Comparison of ENCODE assay signal across 16 cellular contexts in genomic region chr7:68730871-68731403, GRCh38.
DNase-seq lines count a peak whose midpoint lies in the region; ATAC-seq, FAIRE-seq and TF ChIP-seq lines count a peak whose summit lies in the region.
"Had no signal": no experiment of that assay in that cellular context is flagged by ENCODE, and none has a peak within 500 bp of the region (broad histone marks: within the 10 kb centered on the region; RNA-seq: fewer than 3 reads in every experiment).

No MANE protein-coding gene starts in this region.

- no peak for TF ChIP-seq RAD21 in HepG2 (CRISPR knock-in tag; IDR thresholded peaks at IDR 0.05)

- H3K27ac ChIP-seq in HepG2 (ENCODE audit: extremely low read length, insufficient read depth, low read length): no peak overlapping the region
- H3K27ac ChIP-seq: heart left ventricle, right atrium auricular region, RWPE1 had no signal

- in situ Hi-C loops in Caki2 (cut with HindIII; ENCODE audit: low pct_unique_long_range_greater_than_20kb, low sequenced_read_pairs): no loop called here
- in situ Hi-C loops in HepG2 (cut with HindIII; ENCODE audit: extremely low pct_ligation_motif_present, low pct_unique_long_range_greater_than_20kb): no loop called here

- DNase-seq in Caki2 (ENCODE audit: low read depth) (peak; percentile 43), NCI-H1105 treated with DMSO at 0.1 percent for 48 hours (lab: John Stamatoyannopoulos, UW) (peak; percentile 89), NCI-H748 (lab: John Stamatoyannopoulos, UW; ENCODE audit: unreplicated experiment) (peak; percentile 98), HepG2 (ENCODE audit: low spot score) (peak; percentile 10), hypothalamus (lab: John Stamatoyannopoulos, UW) (no peak), Kasumi-1 (lab: John Stamatoyannopoulos, UW) (no peak)
- DNase-seq: activated CD4-positive, CD25-positive, alpha-beta regulatory T cell; H7; T-helper 17 cell had no signal

- BruUV-seq in HepG2 (replicated peaks; lab: Mats Ljungman, UMichigan): no TSS peak

- H3K4me2 ChIP-seq in HepG2 (ENCODE audit: low read depth, low read length): no peak overlapping the region

- H3K36me3 ChIP-seq in HepG2 (replicated peaks in 1 of 2; ENCODE audit: control insufficient read depth in 1 of 2, insufficient read depth in 2 of 2, low read length in 2 of 2): no peaks in the 10 kb centered on the region
- H3K36me3 ChIP-seq: heart left ventricle, right atrium auricular region had no signal

- CTCF ChIA-PET in HepG2 (lab: Yijun Ruan, JAX; ENCODE audit: low intra/inter-chr PET ratio, low total read pairs): no interaction called here

- TF ChIP-seq POLR2A in HepG2 (IDR thresholded peaks at IDR 0.05; ENCODE audit: insufficient read depth in 1 of 2, low read depth in 2 of 2, low read length in 2 of 2): no peak
- TF ChIP-seq POLR2A in GM18505 (IDR thresholded peaks at IDR 0.05; ENCODE audit: borderline replicate concordance, extremely low read depth, insufficient read depth, insufficient read length): no peak

- no peaks in the 10 kb centered on the region for H3K79me2 ChIP-seq in HepG2 (ENCODE audit: insufficient read depth, low read length)

- H3K9ac ChIP-seq in HepG2 (ENCODE audit: insufficient read depth, low read depth, low read length): no peak overlapping the region

- peaks cover 7% of the 10 kb centered on the region; the same call in 1 of the 2 replicates for H3K9me3 ChIP-seq in HepG2 (ENCODE audit: low read length)
- H3K9me3 ChIP-seq: heart left ventricle, right atrium auricular region had no signal

- FAIRE-seq in HepG2 (lab: Jason Lieb, UNC): no peak
- FAIRE-seq: GM18507, keratinocyte had no signal

- no peak overlapping the region for H2AFZ ChIP-seq in HepG2 (ENCODE audit: low read length)

- H3K4me1 ChIP-seq in HepG2 (ENCODE audit: insufficient read depth, low read length): peaks cover 18% of the 10 kb centered on the region
- H3K4me1 ChIP-seq: right atrium auricular region had no signal

- POLR2A ChIA-PET in HepG2 (lab: Yijun Ruan, JAX): no interaction called here

- TF ChIP-seq CTCF in HepG2 (CRISPR knock-in tag; IDR thresholded peaks at IDR 0.05): no peak

- no peak overlapping the region for H3K4me3 ChIP-seq in HepG2 (replicated peaks in 1 of 3; ENCODE audit: insufficient read depth in 1 of 3, low read depth in 2 of 3, low read length in 3 of 3)
- H3K4me3 ChIP-seq: heart left ventricle, right atrium auricular region had no signal

- H4K20me1 ChIP-seq in HepG2 (ENCODE audit: insufficient read depth, low read length): no peaks in the 10 kb centered on the region

- ATAC-seq in HepG2 (peak; percentile 57; the same call in 2 of the 3 replicates), HG02798 (IDR thresholded peaks at IDR 0.05; ENCODE audit: poor library complexity, unreplicated experiment) (no peak), GM18505 (IDR thresholded peaks at IDR 0.05; ENCODE audit: unreplicated experiment) (no peak)
- ATAC-seq: heart left ventricle, T-helper 17 cell had no signal

- no peak for TF ChIP-seq EP300 in HepG2 (IDR thresholded peaks at IDR 0.05; ENCODE audit: low read depth in 2 of 2, low read length in 2 of 2)
- TF ChIP-seq EP300 in HepG2 (CRISPR knock-in tag; IDR thresholded peaks at IDR 0.05; ENCODE audit: borderline replicate concordance): no peak

- intact Hi-C loops in HepG2 (cut with micrococcal nuclease; ENCODE audit: unreplicated experiment): no loop called here

- no peaks in the 10 kb centered on the region for H3K27me3 ChIP-seq in HepG2 (ENCODE audit: control insufficient read depth in 1 of 2, insufficient read depth in 2 of 2, low read length in 2 of 2)
- H3K27me3 ChIP-seq: right atrium auricular region had no signal

TF ChIP-seq in HepG2, 621 proteins besides CTCF, POLR2A, EP300 and RAD21:
- TF ChIP-seq ZNF224 (CRISPR knock-in tag; IDR thresholded peaks at IDR 0.05) (no peak), FOXA1 (IDR thresholded peaks at IDR 0.05) (no peak), FOXA1 (CRISPR knock-in tag; IDR thresholded peaks at IDR 0.05) (peak; percentile 50; the same call in 1 of the 2 replicates)

Comparison
In these comparisons a context has a peak if more than half of its experiments do, and no peak if none do; other contexts are left out.
1. DNase-seq: peak in Caki2 (single experiment), NCI-H1105 treated with DMSO at 0.1 percent for 48 hours (single experiment), NCI-H748 (single experiment) and HepG2 (single experiment); none in hypothalamus (0 of 51) and Kasumi-1 (0 of 2).